1 cellular context compared by ENCODE assay signal in genomic region chr9:97398999-97399758, GRCh38.
TF ChIP-seq lines count a peak whose summit lies in the region.

No MANE protein-coding gene starts in this region.

TF ChIP-seq in endothelial cell of umbilical vein, 7 proteins besides CTCF, POLR2A, EP300 and RAD21 (continued from another document):
- TF ChIP-seq MYC (IDR thresholded peaks at IDR 0.05; ENCODE audit: low read depth, low read length), result no peak
- no peak for TF ChIP-seq FOS (IDR thresholded peaks at IDR 0.05; ENCODE audit: borderline replicate concordance, insufficient read depth, low read length)
- TF ChIP-seq, protein P1, sequence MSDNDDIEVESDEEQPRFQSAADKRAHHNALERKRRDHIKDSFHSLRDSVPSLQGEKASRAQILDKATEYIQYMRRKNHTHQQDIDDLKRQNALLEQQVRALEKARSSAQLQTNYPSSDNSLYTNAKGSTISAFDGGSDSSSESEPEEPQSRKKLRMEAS (IDR thresholded peaks at IDR 0.05; ENCODE audit: insufficient read depth, insufficient read length), result no peak
- TF ChIP-seq POLR2AphosphoS5 (IDR thresholded peaks at IDR 0.05; ENCODE audit: insufficient read depth, low read depth, low read length), result no peak
- TF ChIP-seq GATA2 (IDR thresholded peaks at IDR 0.05; ENCODE audit: insufficient read depth, insufficient read length, low read depth, low read length), result no peak
